In the genomic region with DNA sequence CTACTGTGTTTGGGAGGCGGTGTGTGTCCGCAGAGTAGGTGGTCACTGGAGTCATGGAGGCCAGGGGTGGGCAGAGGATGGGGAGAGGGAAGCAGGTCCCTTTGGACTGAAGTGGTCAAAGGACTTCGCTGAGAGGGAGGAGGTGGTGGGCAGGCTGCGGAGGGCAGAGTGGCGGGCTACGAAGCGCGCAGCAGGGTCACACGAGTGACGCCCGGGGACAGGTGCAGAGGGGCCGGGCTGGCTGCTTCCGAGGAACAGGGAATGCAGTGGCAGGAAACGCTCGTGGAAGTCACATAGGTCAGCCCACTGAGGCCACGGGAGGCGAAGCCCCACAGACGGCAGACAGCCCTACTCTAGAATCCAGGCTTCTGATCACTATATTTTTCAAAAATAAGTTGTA, we compare ENCODE assay signal across 24 cellular contexts.
DNase-seq lines count a peak whose midpoint lies in the region; ATAC-seq and TF ChIP-seq lines count a peak whose summit lies in the region.
"Had no signal": no experiment of that assay in that cellular context is flagged by ENCODE, and none has a peak within 500 bp of the region (broad histone marks: within the 10 kb centered on the region; RNA-seq: fewer than 3 reads in every experiment).

No MANE protein-coding gene starts in this region.

- no peaks in the 10 kb centered on the region for H3K27me3 ChIP-seq in endodermal cell (ENCODE audit: control insufficient read depth, insufficient read depth, low read length, poor library complexity, severe bottlenecking)
- no peaks in the 10 kb centered on the region for H3K27me3 ChIP-seq in neuronal stem cell (ENCODE audit: control insufficient read depth in 3 of 3, insufficient read depth in 3 of 3, low read depth in 1 of 3, low read length in 3 of 3)
- H3K27me3 ChIP-seq in upper lobe of right lung = no peaks in the 10 kb centered on the region
- H3K27me3 ChIP-seq: MG63, SJCRH30 had no signal

- no peaks in the 10 kb centered on the region for H3K9me3 Mint-ChIP-seq in endodermal cell

- H3K4ac ChIP-seq in neuronal stem cell (ENCODE audit: low read length) = no peak overlapping the region

- H2BK12ac ChIP-seq in neuronal stem cell (ENCODE audit: low read length) = no peak overlapping the region

- H3K9me3 ChIP-seq in endodermal cell (ENCODE audit: control insufficient read depth, low read length) (no peaks in the 10 kb centered on the region), neuronal stem cell (replicated peaks in 1 of 2; ENCODE audit: control insufficient read depth in 2 of 2, insufficient read depth in 1 of 2, low read depth in 1 of 2, low read length in 2 of 2) (peaks cover 0 to 4% of the 10 kb centered on the region in 2 donors), upper lobe of right lung (no peaks in the 10 kb centered on the region)
- H3K9me3 ChIP-seq: MG63, SJCRH30 had no signal

- H3K23ac ChIP-seq in neuronal stem cell (ENCODE audit: low read depth, low read length, poor library complexity) = no peak overlapping the region

- H3K36me3 Mint-ChIP-seq in endodermal cell (ENCODE audit: low read depth) = no peaks in the 10 kb centered on the region
- H3K36me3 Mint-ChIP-seq: CD4-positive, CD25-positive, alpha-beta regulatory T cell had no signal

- TF ChIP-seq CTCF in endodermal cell (conservative IDR thresholded peaks at IDR 0.05) (no peak), upper lobe of right lung (IDR thresholded peaks at IDR 0.05) (no peak)

- H3K4me2 ChIP-seq in neuronal stem cell (ENCODE audit: insufficient read depth, low read length, poor library complexity, severe bottlenecking) = no peak overlapping the region
- H3K4me2 ChIP-seq: PC-9 had no signal

- no peak overlapping the region for H3K27ac Mint-ChIP-seq in endodermal cell
- H3K27ac Mint-ChIP-seq: CD4-positive, CD25-positive, alpha-beta regulatory T cell had no signal

- no peaks in the 10 kb centered on the region for H3K36me3 ChIP-seq in endodermal cell (ENCODE audit: control insufficient read depth, insufficient read depth, low read length)
- no peaks in the 10 kb centered on the region for H3K36me3 ChIP-seq in neuronal stem cell (replicated peaks in 1 of 2; ENCODE audit: control insufficient read depth in 2 of 2, insufficient read depth in 2 of 2, low read length in 2 of 2)
- H3K36me3 ChIP-seq in upper lobe of right lung = no peaks in the 10 kb centered on the region
- H3K36me3 ChIP-seq: MG63, SJCRH30 had no signal

- no peaks in the 10 kb centered on the region for H3K27me3 Mint-ChIP-seq in endodermal cell (ENCODE audit: insufficient read depth)

- H3K27ac ChIP-seq in endodermal cell (ENCODE audit: low read depth, low read length) (no peak overlapping the region), neuronal stem cell (replicated peaks; ENCODE audit: low read length) (no peak overlapping the region), upper lobe of right lung (no peak overlapping the region)
- H3K27ac ChIP-seq: PC-9, SJCRH30 had no signal

- H3K4me3 ChIP-seq in endodermal cell (ENCODE audit: low read length) = no peak overlapping the region
- H3K4me3 ChIP-seq in neuronal stem cell (ENCODE audit: low read length in 2 of 2) = no peak overlapping the region
- no peak overlapping the region for H3K4me3 ChIP-seq in upper lobe of right lung
- H3K4me3 ChIP-seq: MG63, PC-9, SJCRH30 had no signal

- ATAC-seq in upper lobe of right lung = peak; percentile 14
- no peak for ATAC-seq in GM19035 (IDR thresholded peaks at IDR 0.05; ENCODE audit: unreplicated experiment)
- ATAC-seq: Right ventricle myocardium inferior, SK-N-SH treated with all-trans-retinoic acid at 6 μM for 48 hours had no signal

- H3K9ac ChIP-seq in endodermal cell (ENCODE audit: extremely low read depth, low read length, poor library complexity, severe bottlenecking) (no peak overlapping the region), neuronal stem cell (ENCODE audit: low read depth, low read length, poor library complexity) (no peak overlapping the region)

- H2BK15ac ChIP-seq in neuronal stem cell (ENCODE audit: low read length) = no peak overlapping the region

- peak overlapping the region; percentile 43 for H2AK5ac ChIP-seq in neuronal stem cell (ENCODE audit: low read depth, low read length)

- H3K18ac ChIP-seq in neuronal stem cell (ENCODE audit: low read length) = peak overlapping the region; percentile 64

- no peaks in the 10 kb centered on the region for H3K4me1 Mint-ChIP-seq in endodermal cell

- H2BK5ac ChIP-seq in neuronal stem cell (ENCODE audit: low read length) = no peak overlapping the region

- no peak overlapping the region for H2AFZ ChIP-seq in neuronal stem cell (ENCODE audit: low read length)
- H2AFZ ChIP-seq: PC-9 had no signal

- H4K91ac ChIP-seq in neuronal stem cell (ENCODE audit: low read depth, low read length, poor library complexity) = no peak overlapping the region

- peak; percentile 44 for DNase-seq in activated CD8-positive, alpha-beta memory T cell treated with anti-CD3 and anti-CD28 coated beads, Interleukin-2, amount 50 U/mL, for 48 hours
- DNase-seq in activated CD8-positive, alpha-beta memory T cell treated with anti-CD3 and anti-CD28 coated beads for 24 hours = no peak
- DNase-seq in endodermal cell (peak; percentile 31), neuronal stem cell (ENCODE audit: low spot score) (no peak), upper lobe of right lung (no peak), D341Med (ENCODE audit: low spot score) (no peak)
- DNase-seq in stimulated activated CD8-positive, alpha-beta memory T cell treated with anti-CD3 and anti-CD28 coated beads, Interleukin-4, amount 100 ng/mL, for 48 hours = no peak
- DNase-seq: 8988T; ACHN; CD4-positive, CD25-positive, alpha-beta regulatory T cell; GOT3; KG1; MG63; NCI-H1105 treated with DMSO at 0.1 percent for 48 hours; NCI-H2029; NCI-H446 treated with DMSO at 0.1 percent for 48 hours; NCI-H526; NCI-H82; NK-92 treated with Interleukin-12 subunit alpha and Interleukin-12 subunit beta, amount 100 ng/mL, for 24 hours; PC-9; SJCRH30 had no signal

- 96 to 97% methylated on average over 9 to 18 of the region's 18 CpGs for WGBS in endodermal cell (ENCODE audit: insufficient coverage in 1 of 2, insufficient read length in 1 of 2), 2 experiments
- WGBS in neuronal stem cell (ENCODE audit: extremely low coverage in 2 of 2, insufficient read length in 2 of 2, insufficient replicate concordance in 1 of 2), 2 donors = no CpG with 5 or more reads among the region's 18 CpGs

- no peak overlapping the region for H2BK120ac ChIP-seq in neuronal stem cell (ENCODE audit: low read depth, low read length)

- peak overlapping the region; percentile 43 for H4K8ac ChIP-seq in neuronal stem cell (ENCODE audit: low read depth, low read length)

- intact Hi-C loops in upper lobe of right lung (cut with DNase I) = no loop called here

- no peak overlapping the region for H3K4me3 Mint-ChIP-seq in endodermal cell
- H3K4me3 Mint-ChIP-seq: CD4-positive, CD25-positive, alpha-beta regulatory T cell had no signal

- H3K79me1 ChIP-seq in neuronal stem cell (ENCODE audit: low read depth, low read length) = no peaks in the 10 kb centered on the region

- H3K14ac ChIP-seq in neuronal stem cell (ENCODE audit: low read length) = peak overlapping the region; percentile 71

- no peaks in the 10 kb centered on the region for H3K4me1 ChIP-seq in endodermal cell (ENCODE audit: control insufficient read depth, insufficient read depth, low read length)
- H3K4me1 ChIP-seq in neuronal stem cell (ENCODE audit: control insufficient read depth in 2 of 2, insufficient read depth in 1 of 2, low read depth in 1 of 2, low read length in 2 of 2) = peaks cover 4 to 10% of the 10 kb centered on the region in 2 donors
- no peaks in the 10 kb centered on the region for H3K4me1 ChIP-seq in upper lobe of right lung
- H3K4me1 ChIP-seq: SJCRH30 had no signal

Comparison
In these comparisons a context has a peak if more than half of its experiments do, and no peak if none do; other contexts are left out.
1. DNase-seq: peak in activated CD8-positive, alpha-beta memory T cell treated with anti-CD3 and anti-CD28 coated beads, Interleukin-2, amount 50 U/mL, for 48 hours (single experiment) and endodermal cell (single experiment); none in activated CD8-positive, alpha-beta memory T cell treated with anti-CD3 and anti-CD28 coated beads for 24 hours (single experiment), neuronal stem cell (single experiment), upper lobe of right lung (single experiment), stimulated activated CD8-positive, alpha-beta memory T cell treated with anti-CD3 and anti-CD28 coated beads, Interleukin-4, amount 100 ng/mL, for 48 hours (single experiment) and D341Med (single experiment).